Comparison of ENCODE assay signal across 17 cellular contexts in the genomic region with DNA sequence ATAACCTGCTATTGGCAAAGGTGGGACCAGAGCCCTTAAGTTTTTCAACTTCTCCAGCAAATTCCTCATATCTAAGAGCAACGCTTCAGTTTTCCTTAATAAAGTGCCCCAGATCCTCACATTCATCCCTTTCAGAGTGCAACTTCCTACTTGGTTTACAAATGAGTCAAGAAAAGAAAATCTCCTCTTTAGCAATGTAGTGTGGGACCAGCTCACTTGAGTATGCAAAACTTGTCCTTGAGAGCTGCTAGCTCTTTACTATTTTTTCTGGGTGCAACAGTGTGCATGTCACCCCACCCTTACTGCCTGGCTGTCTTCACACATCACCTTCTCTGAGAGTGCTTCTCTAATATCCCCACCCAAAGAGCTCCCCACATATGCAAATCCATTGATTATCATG.
DNase-seq lines count a peak whose midpoint lies in the region; ATAC-seq and TF ChIP-seq lines count a peak whose summit lies in the region.
"Had no signal": no experiment of that assay in that cellular context is flagged by ENCODE, and none has a peak within 500 bp of the region (broad histone marks: within the 10 kb centered on the region; RNA-seq: fewer than 3 reads in every experiment).

No MANE protein-coding gene starts in this region.

- H2BK15ac ChIP-seq in mesenchymal stem cell (ENCODE audit: low read depth, poor library complexity, severe bottlenecking) = no peak overlapping the region

- DNase-seq in AG10803 (ENCODE audit: low read depth) (peak; percentile 33), HCEC 1CT (peak; percentile 32), epithelial cell of esophagus (ENCODE audit: low read depth) (peak; percentile 31), mesenchymal stem cell (no peak), NCI-H2081 treated with DMSO at 0.1 percent for 48 hours (lab: John Stamatoyannopoulos, UW) (no peak), NCI-H1092 (lab: John Stamatoyannopoulos, UW) (no peak)
- DNase-seq in activated effector memory CD4-positive, alpha-beta T cell treated with Interleukin-2 at 50 U/mL for 16 hours = no peak
- DNase-seq: CD4-positive, alpha-beta memory T cell; DMS153; DMS79; GOT3; H7 had no signal

- no peaks in the 10 kb centered on the region for H3K27me3 ChIP-seq in mesenchymal stem cell (ENCODE audit: control insufficient read depth in 1 of 2, insufficient read depth in 1 of 2, low read length in 2 of 2)
- H3K27me3 ChIP-seq: BLaER1 had no signal

- TF ChIP-seq CTCF in AG10803 (conservative IDR thresholded peaks at IDR 0.05; ENCODE audit: low read length) (no peak), epithelial cell of esophagus (IDR thresholded peaks at IDR 0.05; ENCODE audit: insufficient read depth, low read depth, low read length, missing control alignments) (no peak)

- no peaks in the 10 kb centered on the region for H3K79me1 ChIP-seq in mesenchymal stem cell (replicated peaks; ENCODE audit: low read length, poor library complexity, severe bottlenecking)

- no peak overlapping the region for H2BK12ac ChIP-seq in mesenchymal stem cell (ENCODE audit: low read length in 2 of 2)

- no peaks in the 10 kb centered on the region for H3K36me3 ChIP-seq in mesenchymal stem cell (ENCODE audit: control insufficient read depth in 1 of 2, insufficient read depth in 2 of 2, low read depth in 1 of 2, low read length in 2 of 2)
- H3K36me3 ChIP-seq: BLaER1 had no signal

- 90% methylated on average over 1 of the region's 1 CpG for WGBS in mesenchymal stem cell

- no peak for ATAC-seq in GM21825 (IDR thresholded peaks at IDR 0.05; ENCODE audit: unreplicated experiment)
- ATAC-seq: A549, GM12878 had no signal

- no peak overlapping the region for H3K4me3 ChIP-seq in AG10803 (ENCODE audit: low read length)
- H3K4me3 ChIP-seq in epithelial cell of esophagus (ENCODE audit: low read length) = no peak overlapping the region
- H3K4me3 ChIP-seq in mesenchymal stem cell (ENCODE audit: insufficient read depth in 1 of 2, low read depth in 1 of 2, low read length in 2 of 2) = no peak overlapping the region
- H3K4me3 ChIP-seq: A549, BLaER1, GM12878 had no signal

- H3K14ac ChIP-seq in mesenchymal stem cell (ENCODE audit: low read length in 2 of 2) = no peak overlapping the region

- H2AFZ ChIP-seq in mesenchymal stem cell (ENCODE audit: low read depth, low read length) = no peak overlapping the region

- H3K23ac ChIP-seq in mesenchymal stem cell (ENCODE audit: low read length in 2 of 2) = no peak overlapping the region

- H3K4me1 ChIP-seq in mesenchymal stem cell (ENCODE audit: control insufficient read depth, insufficient read depth, low read depth, low read length) = no peaks in the 10 kb centered on the region

- no peak overlapping the region for H2BK120ac ChIP-seq in mesenchymal stem cell (ENCODE audit: low read depth, low read length)

- H3K9me3 ChIP-seq in mesenchymal stem cell (ENCODE audit: control insufficient read depth, low read length) = no peaks in the 10 kb centered on the region
- H3K9me3 ChIP-seq: A549, BLaER1 had no signal

- peak overlapping the region; percentile 41 for H2AK5ac ChIP-seq in mesenchymal stem cell (ENCODE audit: low read length, severe bottlenecking)

- no peak overlapping the region for H4K8ac ChIP-seq in mesenchymal stem cell (ENCODE audit: low read length)

- no peak overlapping the region for H3K4me2 ChIP-seq in mesenchymal stem cell (ENCODE audit: low read length, poor library complexity, severe bottlenecking)
- H3K4me2 ChIP-seq: A549, BLaER1 had no signal

- H3K9ac ChIP-seq in mesenchymal stem cell (ENCODE audit: low read length) = no peak overlapping the region
- H3K9ac ChIP-seq: BLaER1 had no signal

- H3K27ac ChIP-seq in mesenchymal stem cell (ENCODE audit: low read length, poor library complexity, severe bottlenecking) = no peak overlapping the region
- H3K27ac ChIP-seq: 22Rv1, A549, BLaER1 had no signal

- no peak overlapping the region for H2BK5ac ChIP-seq in mesenchymal stem cell (ENCODE audit: low read depth, low read length, poor library complexity, severe bottlenecking)

- no peak overlapping the region for H3K4ac ChIP-seq in mesenchymal stem cell (ENCODE audit: low read depth in 1 of 2, low read length in 2 of 2)

- H4K91ac ChIP-seq in mesenchymal stem cell (ENCODE audit: low read length) = peak overlapping the region; percentile 18

- no peak overlapping the region for H3K18ac ChIP-seq in mesenchymal stem cell (ENCODE audit: low read depth in 1 of 2, low read length in 2 of 2)

Comparison
In these comparisons a context has a peak if more than half of its experiments do, and no peak if none do; other contexts are left out.
1. DNase-seq: peak in AG10803 (single experiment), HCEC 1CT (single experiment) and epithelial cell of esophagus (single experiment); none in mesenchymal stem cell (single experiment), NCI-H2081 treated with DMSO at 0.1 percent for 48 hours (single experiment), NCI-H1092 (single experiment) and activated effector memory CD4-positive, alpha-beta T cell treated with Interleukin-2 at 50 U/mL for 16 hours (single experiment).